ENCODE assay signal across 11 cellular contexts in the genomic region with DNA sequence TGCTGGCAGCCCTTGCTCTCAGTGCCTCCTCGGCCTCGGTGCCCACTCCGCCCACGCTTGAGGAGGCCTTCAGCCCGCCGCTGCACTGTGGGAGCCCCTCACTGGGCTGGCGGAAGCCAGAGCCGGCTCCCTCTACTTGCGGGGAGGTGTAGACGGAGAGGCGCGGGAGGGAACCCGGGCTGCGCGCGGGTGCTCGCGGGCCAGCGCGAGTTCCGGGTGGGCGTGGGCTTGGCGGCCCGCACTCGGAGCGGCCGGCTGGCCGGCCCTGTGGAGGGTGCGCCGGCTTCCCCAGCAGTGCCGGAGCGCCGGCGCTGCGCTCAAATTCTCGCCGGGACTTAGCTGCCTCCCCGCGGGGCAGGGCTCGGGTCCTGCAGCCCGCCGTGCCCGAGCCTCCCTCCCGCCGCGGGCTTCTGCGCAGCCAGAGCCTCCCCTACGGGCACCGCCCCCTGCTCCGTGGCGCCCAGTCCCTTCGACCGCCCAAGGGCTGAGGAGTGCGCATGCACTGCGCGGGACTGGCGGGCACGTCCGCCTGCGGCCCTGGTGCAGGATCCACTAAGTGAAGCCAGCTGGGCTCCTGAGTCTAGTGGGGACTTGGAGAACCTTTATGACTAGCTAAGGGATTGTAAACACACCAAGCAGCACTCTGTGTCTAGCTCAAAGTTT.
DNase-seq lines count a peak whose midpoint lies in the region; ATAC-seq and TF ChIP-seq lines count a peak whose summit lies in the region.
"Had no signal": no experiment of that assay in that cellular context is flagged by ENCODE, and none has a peak within 500 bp of the region (broad histone marks: within the 10 kb centered on the region; RNA-seq: fewer than 3 reads in every experiment).

No MANE protein-coding gene starts in this region.

- H3K27me3 ChIP-seq in iPS DF 6.9 (ENCODE audit: control insufficient read depth, insufficient read depth, low read length) (no peaks in the 10 kb centered on the region), testis (no peaks in the 10 kb centered on the region)
- H3K27me3 ChIP-seq: vagina had no signal

- H3K4me3 Mint-ChIP-seq in activated naive CD8-positive, alpha-beta T cell treated with anti-CD3 and anti-CD28 coated beads for 36 hours, result no peak overlapping the region
- H3K4me3 Mint-ChIP-seq in activated naive CD8-positive, alpha-beta T cell treated with anti-CD3 and anti-CD28 coated beads, Interleukin-2, amount 50 U/mL, for 24 hours, result no peak overlapping the region

- DNase-seq in activated naive CD8-positive, alpha-beta T cell treated with anti-CD3 and anti-CD28 coated beads for 36 hours, result peak; percentile 6
- no peak for DNase-seq in activated naive CD8-positive, alpha-beta T cell treated with anti-CD3 and anti-CD28 coated beads, Interleukin-2, amount 50 U/mL, for 24 hours
- DNase-seq in NCI-H2227 (lab: John Stamatoyannopoulos, UW; ENCODE audit: unreplicated experiment) (peak; percentile 43), iPS DF 6.9 (ENCODE audit: low read depth, low spot score) (no peak), testis (peak; percentile 49), occipital lobe (lab: John Stamatoyannopoulos, UW) (no peak)
- DNase-seq: DMS79, NCI-H187 had no signal

- H3K27ac Mint-ChIP-seq in activated naive CD8-positive, alpha-beta T cell treated with anti-CD3 and anti-CD28 coated beads for 36 hours, result no peak overlapping the region
- H3K27ac Mint-ChIP-seq in activated naive CD8-positive, alpha-beta T cell treated with anti-CD3 and anti-CD28 coated beads, Interleukin-2, amount 50 U/mL, for 24 hours, result no peak overlapping the region

- WGBS in iPS DF 6.9 (ENCODE audit: insufficient coverage, insufficient read length), result no CpG with 5 or more reads among the region's 60 CpGs
- WGBS in testis, 2 donors, result 76 to 100% methylated on average over 3 to 53 of the region's 60 CpGs

- peaks cover 1% of the 10 kb centered on the region for H3K9me3 Mint-ChIP-seq in activated naive CD8-positive, alpha-beta T cell treated with anti-CD3 and anti-CD28 coated beads for 36 hours
- H3K9me3 Mint-ChIP-seq in activated naive CD8-positive, alpha-beta T cell treated with anti-CD3 and anti-CD28 coated beads, Interleukin-2, amount 50 U/mL, for 24 hours, result no peaks in the 10 kb centered on the region

- no peaks in the 10 kb centered on the region for H3K36me3 Mint-ChIP-seq in activated naive CD8-positive, alpha-beta T cell treated with anti-CD3 and anti-CD28 coated beads for 36 hours
- H3K36me3 Mint-ChIP-seq in activated naive CD8-positive, alpha-beta T cell treated with anti-CD3 and anti-CD28 coated beads, Interleukin-2, amount 50 U/mL, for 24 hours (ENCODE audit: low read depth), result no peaks in the 10 kb centered on the region

- intact Hi-C loops in testis (cut with DNase I; ENCODE audit: low total_unique reads), result no loop called here

- H3K27ac ChIP-seq in iPS DF 6.9 (ENCODE audit: low read length) (no peak overlapping the region), testis (peak overlapping the region; percentile 22 to 59)
- H3K27ac ChIP-seq: vagina had no signal

- no peaks in the 10 kb centered on the region for H3K4me1 ChIP-seq in iPS DF 6.9 (ENCODE audit: control insufficient read depth, insufficient read depth, low read length)
- no peaks in the 10 kb centered on the region for H3K4me1 ChIP-seq in testis
- H3K4me1 ChIP-seq: vagina had no signal

- H3K9me3 ChIP-seq in iPS DF 6.9 (ENCODE audit: control insufficient read depth, insufficient read depth, low read length) (no peaks in the 10 kb centered on the region), testis (no peaks in the 10 kb centered on the region)
- H3K9me3 ChIP-seq: vagina had no signal

- peak overlapping the region; percentile 38; the same call in 1 of the 2 replicates for H3K4me3 ChIP-seq in iPS DF 6.9 (ENCODE audit: low read length)
- H3K4me3 ChIP-seq in testis, result peak overlapping the region; percentile 48 to 52
- H3K4me3 ChIP-seq: vagina had no signal

- no peaks in the 10 kb centered on the region for H3K4me1 Mint-ChIP-seq in activated naive CD8-positive, alpha-beta T cell treated with anti-CD3 and anti-CD28 coated beads for 36 hours
- no peaks in the 10 kb centered on the region for H3K4me1 Mint-ChIP-seq in activated naive CD8-positive, alpha-beta T cell treated with anti-CD3 and anti-CD28 coated beads, Interleukin-2, amount 50 U/mL, for 24 hours

- no peak for TF ChIP-seq POLR2A in testis (IDR thresholded peaks at IDR 0.05)

- no peak for TF ChIP-seq CTCF in testis (IDR thresholded peaks at IDR 0.05)

- H3K36me3 ChIP-seq in iPS DF 6.9 (ENCODE audit: control insufficient read depth, insufficient read depth, low read length) (no peaks in the 10 kb centered on the region), testis (ENCODE audit: low read depth, missing control alignments) (no peaks in the 10 kb centered on the region)
- H3K36me3 ChIP-seq: vagina had no signal

- no peaks in the 10 kb centered on the region for H3K27me3 Mint-ChIP-seq in activated naive CD8-positive, alpha-beta T cell treated with anti-CD3 and anti-CD28 coated beads for 36 hours
- no peaks in the 10 kb centered on the region for H3K27me3 Mint-ChIP-seq in activated naive CD8-positive, alpha-beta T cell treated with anti-CD3 and anti-CD28 coated beads, Interleukin-2, amount 50 U/mL, for 24 hours

- ATAC-seq in activated naive CD8-positive, alpha-beta T cell treated with anti-CD3 and anti-CD28 coated beads, Interleukin-2, amount 50 U/mL, for 24 hours, result no peak
- ATAC-seq in HG02588 (IDR thresholded peaks at IDR 0.05; ENCODE audit: unreplicated experiment), result no peak
- no peak for ATAC-seq in HG03175 (IDR thresholded peaks at IDR 0.05; ENCODE audit: unreplicated experiment)

Comparison
In these comparisons a context has a peak if more than half of its experiments do, and no peak if none do; other contexts are left out.
1. DNase-seq: peak in activated naive CD8-positive, alpha-beta T cell treated with anti-CD3 and anti-CD28 coated beads for 36 hours (single experiment), NCI-H2227 (single experiment) and testis (single experiment); none in activated naive CD8-positive, alpha-beta T cell treated with anti-CD3 and anti-CD28 coated beads, Interleukin-2, amount 50 U/mL, for 24 hours (single experiment), iPS DF 6.9 (single experiment) and occipital lobe (single experiment).